ENCODE assay signal across 15 cellular contexts in genomic region chr10:128929905-128930304, GRCh38.
A peak's percentile ranks its signal among the peaks of the same experiment; 100 is the strongest.
DNase-seq lines count a peak whose midpoint lies in the region; ATAC-seq and TF ChIP-seq lines count a peak whose summit lies in the region.
"Had no signal": no experiment of that assay in that cellular context is flagged by ENCODE, and none has a peak within 500 bp of the region (broad histone marks: within the 10 kb centered on the region; RNA-seq: fewer than 3 reads in every experiment).

No MANE protein-coding gene starts in this region.

- ATAC-seq in Right ventricle myocardium inferior, result peak; percentile 58
- ATAC-seq in Right ventricle myocardium superior (ENCODE audit: poor library complexity), result peak; percentile 56
- ATAC-seq in right cardiac atrium, result peak; percentile 62 to 72
- no peak for ATAC-seq in upper lobe of left lung (ENCODE audit: low FRiP score in 2 of 2)
- ATAC-seq: GM23338 had no signal

- no peak for DNase-seq in Right ventricle myocardium inferior (ENCODE audit: missing footprints)
- no peak for DNase-seq in right atrium auricular region (ENCODE audit: low spot score)
- no peak for DNase-seq in Right ventricle myocardium superior
- DNase-seq in right cardiac atrium, result no peak
- DNase-seq in mesenteric fat pad (ENCODE audit: low spot score), result no peak
- no peak for DNase-seq in activated CD4-positive, CD25-positive, alpha-beta regulatory T cell (lab: John Stamatoyannopoulos, UW)
- DNase-seq in upper lobe of left lung, result no peak
- DNase-seq: C1 segment of cervical spinal cord; Calu3; CD4-positive, alpha-beta T cell; DMS153; DND-41; GDM1; H7 had no signal

- no peak for TF ChIP-seq POLR2A in upper lobe of left lung (IDR thresholded peaks at IDR 0.05)

- H3K27ac ChIP-seq in right atrium auricular region (peak overlapping the region in 1 of 2 donors; percentile 6), right cardiac atrium (ENCODE audit: low read length) (no peak overlapping the region), upper lobe of left lung (no peak overlapping the region)

- H3K4me1 ChIP-seq in right atrium auricular region (peaks cover 0 to 10% of the 10 kb centered on the region in 2 donors), right cardiac atrium (ENCODE audit: control insufficient read depth, insufficient read depth, low read length) (no peaks in the 10 kb centered on the region), upper lobe of left lung (peaks cover 0 to 9% (median 1%) of the 10 kb centered on the region in 4 donors)

- TF ChIP-seq EP300 in upper lobe of left lung (IDR thresholded peaks at IDR 0.05), result no peak

- no peak overlapping the region for H3K4me3 ChIP-seq in right atrium auricular region
- H3K4me3 ChIP-seq in right cardiac atrium (ENCODE audit: low read length), result no peak overlapping the region
- no peak overlapping the region for H3K4me3 ChIP-seq in upper lobe of left lung
- H3K4me3 ChIP-seq: GM23338 had no signal

- WGBS in right cardiac atrium, result 43% methylated on average over 3 of the region's 3 CpGs
- WGBS in upper lobe of left lung, 2 donors, result 39 to 40% methylated on average over 3 of the region's 3 CpGs

- intact Hi-C loops in Right ventricle myocardium inferior (cut with DNase I) (loop anchor here (5.0 kb wide), 1 partner anchor 92 kb away; no protein-coding TSS in a partner anchor), Right ventricle myocardium superior (cut with DNase I) (no loop called here), right cardiac atrium (cut with DNase I) (no loop called here)

- no peak for TF ChIP-seq CTCF in right atrium auricular region (IDR thresholded peaks at IDR 0.05)
- TF ChIP-seq CTCF in upper lobe of left lung (IDR thresholded peaks at IDR 0.05), result no peak

- H3K36me3 ChIP-seq in right atrium auricular region (no peaks in the 10 kb centered on the region), upper lobe of left lung (no peaks in the 10 kb centered on the region)

- H3K9me3 ChIP-seq in right atrium auricular region (no peaks in the 10 kb centered on the region), right cardiac atrium (ENCODE audit: control insufficient read depth, low read length) (no peaks in the 10 kb centered on the region), upper lobe of left lung (no peaks in the 10 kb centered on the region)

- H3K27me3 ChIP-seq in right atrium auricular region, result no peaks in the 10 kb centered on the region
- H3K27me3 ChIP-seq in right cardiac atrium (ENCODE audit: control insufficient read depth, insufficient read depth), result no peaks in the 10 kb centered on the region
- no peaks in the 10 kb centered on the region for H3K27me3 ChIP-seq in upper lobe of left lung

Comparison
In these comparisons a context has a peak if more than half of its experiments do, and no peak if none do; other contexts are left out.
1. ATAC-seq: peak in Right ventricle myocardium inferior (single experiment), Right ventricle myocardium superior (single experiment) and right cardiac atrium (2 of 2); none in upper lobe of left lung (0 of 2).